Comparison of ENCODE assay signal across 1 cellular context in genomic region chr14:99603471-99603933, GRCh38.
TF ChIP-seq lines count a peak whose summit lies in the region.

No MANE protein-coding gene starts in this region.

TF ChIP-seq in HepG2, 621 proteins besides CTCF, POLR2A, EP300 and RAD21 (continued from another document and continues in another):
- TF ChIP-seq, protein P1, sequence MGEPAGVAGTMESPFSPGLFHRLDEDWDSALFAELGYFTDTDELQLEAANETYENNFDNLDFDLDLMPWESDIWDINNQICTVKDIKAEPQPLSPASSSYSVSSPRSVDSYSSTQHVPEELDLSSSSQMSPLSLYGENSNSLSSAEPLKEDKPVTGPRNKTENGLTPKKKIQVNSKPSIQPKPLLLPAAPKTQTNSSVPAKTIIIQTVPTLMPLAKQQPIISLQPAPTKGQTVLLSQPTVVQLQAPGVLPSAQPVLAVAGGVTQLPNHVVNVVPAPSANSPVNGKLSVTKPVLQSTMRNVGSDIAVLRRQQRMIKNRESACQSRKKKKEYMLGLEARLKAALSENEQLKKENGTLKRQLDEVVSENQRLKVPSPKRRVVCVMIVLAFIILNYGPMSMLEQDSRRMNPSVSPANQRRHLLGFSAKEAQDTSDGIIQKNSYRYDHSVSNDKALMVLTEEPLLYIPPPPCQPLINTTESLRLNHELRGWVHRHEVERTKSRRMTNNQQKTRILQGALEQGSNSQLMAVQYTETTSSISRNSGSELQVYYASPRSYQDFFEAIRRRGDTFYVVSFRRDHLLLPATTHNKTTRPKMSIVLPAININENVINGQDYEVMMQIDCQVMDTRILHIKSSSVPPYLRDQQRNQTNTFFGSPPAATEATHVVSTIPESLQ (CRISPR knock-in tag; conservative IDR thresholded peaks at IDR 0.05), result no peak
- TF ChIP-seq ARID4A (CRISPR knock-in tag; IDR thresholded peaks at IDR 0.05; ENCODE audit: borderline replicate concordance) (peak; percentile 61), ZNF678 (CRISPR knock-in tag; IDR thresholded peaks at IDR 0.05) (peak; percentile 71; the same call in 1 of the 2 replicates), HNRNPLL (IDR thresholded peaks at IDR 0.05; ENCODE audit: low read depth, low read length, poor library complexity, severe bottlenecking) (no peak), ZC3H13 (CRISPR knock-in tag; IDR thresholded peaks at IDR 0.05) (no peak; the same call in 1 of the 2 replicates), ZNF746 (CRISPR knock-in tag; IDR thresholded peaks at IDR 0.05) (peak; percentile 81; the same call in 1 of the 2 replicates), ZBTB49 (CRISPR knock-in tag; IDR thresholded peaks at IDR 0.05; ENCODE audit: borderline replicate concordance) (no peak), ZNF280D (CRISPR knock-in tag; IDR thresholded peaks at IDR 0.05) (no peak), SAFB2 (CRISPR knock-in tag; IDR thresholded peaks at IDR 0.05; ENCODE audit: borderline replicate concordance, low read depth) (peak; percentile 85; the same call in 1 of the 2 replicates), ZNF292 (CRISPR knock-in tag; IDR thresholded peaks at IDR 0.05; ENCODE audit: borderline replicate concordance, low read depth) (no peak), ETV5 (CRISPR knock-in tag; IDR thresholded peaks at IDR 0.05; ENCODE audit: borderline replicate concordance) (peak; percentile 54; the same call in 1 of the 2 replicates), PREB (CRISPR knock-in tag; IDR thresholded peaks at IDR 0.05) (peak; percentile 93; the same call in 1 of the 2 replicates), GLI4 (CRISPR knock-in tag; IDR thresholded peaks at IDR 0.05; ENCODE audit: borderline replicate concordance) (peak; percentile 82), SRY (CRISPR knock-in tag; IDR thresholded peaks at IDR 0.05) (peak; percentile 96), TSC22D2 (CRISPR knock-in tag; IDR thresholded peaks at IDR 0.05; ENCODE audit: borderline replicate concordance) (peak; percentile 85; the same call in 1 of the 2 replicates), ZNF577 (CRISPR knock-in tag; IDR thresholded peaks at IDR 0.05; ENCODE audit: borderline replicate concordance, low read depth) (no peak), BRD4 (CRISPR knock-in tag; IDR thresholded peaks at IDR 0.05) (0 out of 2 replicates have a peak, but pooled peaks have one; percentile 33), SPEN (CRISPR knock-in tag; IDR thresholded peaks at IDR 0.05; ENCODE audit: low read depth) (peak; percentile 79), KLF12 (CRISPR knock-in tag; IDR thresholded peaks at IDR 0.05; ENCODE audit: borderline replicate concordance) (peak; percentile 63; the same call in 1 of the 2 replicates), RFX3 (CRISPR knock-in tag; IDR thresholded peaks at IDR 0.05) (no peak), E2F2 (CRISPR knock-in tag; IDR thresholded peaks at IDR 0.05; ENCODE audit: borderline replicate concordance) (peak; percentile 44; the same call in 1 of the 2 replicates), ZNF780A (CRISPR knock-in tag; IDR thresholded peaks at IDR 0.05) (0 out of 2 replicates have a peak, but pooled peaks have one; percentile 84), MYC (CRISPR knock-in tag; IDR thresholded peaks at IDR 0.05; ENCODE audit: borderline replicate concordance) (peak; percentile 90), TMF1 (CRISPR knock-in tag; IDR thresholded peaks at IDR 0.05; ENCODE audit: low read depth) (peak; percentile 96), SETDB1 (CRISPR knock-in tag; IDR thresholded peaks at IDR 0.05; ENCODE audit: borderline replicate concordance) (no peak), ZNF557 (CRISPR knock-in tag; IDR thresholded peaks at IDR 0.05) (peak; percentile 88; the same call in 1 of the 2 replicates)
- TF ChIP-seq, protein P2, sequence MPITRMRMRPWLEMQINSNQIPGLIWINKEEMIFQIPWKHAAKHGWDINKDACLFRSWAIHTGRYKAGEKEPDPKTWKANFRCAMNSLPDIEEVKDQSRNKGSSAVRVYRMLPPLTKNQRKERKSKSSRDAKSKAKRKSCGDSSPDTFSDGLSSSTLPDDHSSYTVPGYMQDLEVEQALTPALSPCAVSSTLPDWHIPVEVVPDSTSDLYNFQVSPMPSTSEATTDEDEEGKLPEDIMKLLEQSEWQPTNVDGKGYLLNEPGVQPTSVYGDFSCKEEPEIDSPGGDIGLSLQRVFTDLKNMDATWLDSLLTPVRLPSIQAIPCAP (CRISPR knock-in tag; IDR thresholded peaks at IDR 0.05; ENCODE audit: low read depth), result peak; percentile 95; the same call in 1 of the 2 replicates
- TF ChIP-seq, protein P3, sequence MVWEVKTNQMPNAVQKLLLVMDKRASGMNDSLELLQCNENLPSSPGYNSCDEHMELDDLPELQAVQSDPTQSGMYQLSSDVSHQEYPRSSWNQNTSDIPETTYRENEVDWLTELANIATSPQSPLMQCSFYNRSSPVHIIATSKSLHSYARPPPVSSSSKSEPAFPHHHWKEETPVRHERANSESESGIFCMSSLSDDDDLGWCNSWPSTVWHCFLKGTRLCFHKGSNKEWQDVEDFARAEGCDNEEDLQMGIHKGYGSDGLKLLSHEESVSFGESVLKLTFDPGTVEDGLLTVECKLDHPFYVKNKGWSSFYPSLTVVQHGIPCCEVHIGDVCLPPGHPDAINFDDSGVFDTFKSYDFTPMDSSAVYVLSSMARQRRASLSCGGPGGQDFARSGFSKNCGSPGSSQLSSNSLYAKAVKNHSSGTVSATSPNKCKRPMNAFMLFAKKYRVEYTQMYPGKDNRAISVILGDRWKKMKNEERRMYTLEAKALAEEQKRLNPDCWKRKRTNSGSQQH (CRISPR knock-in tag; IDR thresholded peaks at IDR 0.05; ENCODE audit: low read depth), result peak; percentile 33; the same call in 1 of the 2 replicates
- TF ChIP-seq, protein P4, sequence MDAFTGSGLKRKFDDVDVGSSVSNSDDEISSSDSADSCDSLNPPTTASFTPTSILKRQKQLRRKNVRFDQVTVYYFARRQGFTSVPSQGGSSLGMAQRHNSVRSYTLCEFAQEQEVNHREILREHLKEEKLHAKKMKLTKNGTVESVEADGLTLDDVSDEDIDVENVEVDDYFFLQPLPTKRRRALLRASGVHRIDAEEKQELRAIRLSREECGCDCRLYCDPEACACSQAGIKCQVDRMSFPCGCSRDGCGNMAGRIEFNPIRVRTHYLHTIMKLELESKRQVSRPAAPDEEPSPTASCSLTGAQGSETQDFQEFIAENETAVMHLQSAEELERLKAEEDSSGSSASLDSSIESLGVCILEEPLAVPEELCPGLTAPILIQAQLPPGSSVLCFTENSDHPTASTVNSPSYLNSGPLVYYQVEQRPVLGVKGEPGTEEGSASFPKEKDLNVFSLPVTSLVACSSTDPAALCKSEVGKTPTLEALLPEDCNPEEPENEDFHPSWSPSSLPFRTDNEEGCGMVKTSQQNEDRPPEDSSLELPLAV (CRISPR knock-in tag; conservative IDR thresholded peaks at IDR 0.05; ENCODE audit: low read depth), result peak; percentile 95
- TF ChIP-seq, protein P5, sequence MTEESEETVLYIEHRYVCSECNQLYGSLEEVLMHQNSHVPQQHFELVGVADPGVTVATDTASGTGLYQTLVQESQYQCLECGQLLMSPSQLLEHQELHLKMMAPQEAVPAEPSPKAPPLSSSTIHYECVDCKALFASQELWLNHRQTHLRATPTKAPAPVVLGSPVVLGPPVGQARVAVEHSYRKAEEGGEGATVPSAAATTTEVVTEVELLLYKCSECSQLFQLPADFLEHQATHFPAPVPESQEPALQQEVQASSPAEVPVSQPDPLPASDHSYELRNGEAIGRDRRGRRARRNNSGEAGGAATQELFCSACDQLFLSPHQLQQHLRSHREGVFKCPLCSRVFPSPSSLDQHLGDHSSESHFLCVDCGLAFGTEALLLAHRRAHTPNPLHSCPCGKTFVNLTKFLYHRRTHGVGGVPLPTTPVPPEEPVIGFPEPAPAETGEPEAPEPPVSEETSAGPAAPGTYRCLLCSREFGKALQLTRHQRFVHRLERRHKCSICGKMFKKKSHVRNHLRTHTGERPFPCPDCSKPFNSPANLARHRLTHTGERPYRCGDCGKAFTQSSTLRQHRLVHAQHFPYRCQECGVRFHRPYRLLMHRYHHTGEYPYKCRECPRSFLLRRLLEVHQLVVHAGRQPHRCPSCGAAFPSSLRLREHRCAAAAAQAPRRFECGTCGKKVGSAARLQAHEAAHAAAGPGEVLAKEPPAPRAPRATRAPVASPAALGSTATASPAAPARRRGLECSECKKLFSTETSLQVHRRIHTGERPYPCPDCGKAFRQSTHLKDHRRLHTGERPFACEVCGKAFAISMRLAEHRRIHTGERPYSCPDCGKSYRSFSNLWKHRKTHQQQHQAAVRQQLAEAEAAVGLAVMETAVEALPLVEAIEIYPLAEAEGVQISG (CRISPR knock-in tag; IDR thresholded peaks at IDR 0.05), result peak; percentile 82
